ENCODE assay signal across 9 cellular contexts in the genomic region with DNA sequence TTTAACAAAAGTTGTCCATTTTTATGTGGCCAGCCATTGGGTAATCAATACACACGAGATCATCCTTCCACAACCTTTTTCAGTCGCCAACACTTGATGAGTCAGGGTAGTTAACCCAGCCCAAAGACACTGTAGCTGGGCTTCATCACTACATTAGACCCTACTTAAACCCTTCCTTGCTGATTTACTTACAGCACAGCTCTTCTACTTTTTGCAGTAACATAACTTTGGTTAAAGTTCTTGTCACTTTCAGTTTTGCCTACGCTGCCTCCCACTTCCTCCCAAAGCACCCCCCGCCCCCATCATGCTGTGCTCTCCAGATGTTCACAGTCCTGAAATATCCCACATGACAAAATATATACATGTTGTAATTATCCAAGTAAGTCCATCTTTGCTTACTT.
DNase-seq lines count a peak whose midpoint lies in the region; ATAC-seq and TF ChIP-seq lines count a peak whose summit lies in the region.
"Had no signal": no experiment of that assay in that cellular context is flagged by ENCODE, and none has a peak within 500 bp of the region (broad histone marks: within the 10 kb centered on the region; RNA-seq: fewer than 3 reads in every experiment).

No MANE protein-coding gene starts in this region.

- TF ChIP-seq EP300 in suprapubic skin (IDR thresholded peaks at IDR 0.05): no peak

- no peak for TF ChIP-seq CTCF in GM13976 (IDR thresholded peaks at IDR 0.05; ENCODE audit: borderline replicate concordance, control extremely low read depth, extremely low read depth, insufficient read depth, missing control alignments)
- TF ChIP-seq CTCF in HFFc6 (IDR thresholded peaks at IDR 0.05): no peak
- no peak for TF ChIP-seq CTCF in mucosa of descending colon (IDR thresholded peaks at IDR 0.05)
- no peak for TF ChIP-seq CTCF in suprapubic skin (IDR thresholded peaks at IDR 0.05)

- DNase-seq in GM13976 (ENCODE audit: low spot score) (peak; percentile 52), HFFc6 (peak; percentile 49), T-helper 17 cell (no peak), mucosa of descending colon (peak in 1 of 3 donors; percentile 12), NCI-H774 (lab: John Stamatoyannopoulos, UW) (no peak), suprapubic skin (ENCODE audit: low spot score in 2 of 2) (no peak), foreskin melanocyte (no peak), COLO829 (ENCODE audit: low spot score) (no peak)

- no peak overlapping the region for H3K4me3 ChIP-seq in mucosa of descending colon
- H3K4me3 ChIP-seq in suprapubic skin: no peak overlapping the region
- H3K4me3 ChIP-seq: adrenal gland had no signal

- intact Hi-C loops in mucosa of descending colon (cut with DNase I, micrococcal nuclease): no loop called here

- no peak for TF ChIP-seq POLR2A in suprapubic skin (IDR thresholded peaks at IDR 0.05)

- no peak overlapping the region for H3K27ac ChIP-seq in suprapubic skin
- H3K27ac ChIP-seq: adrenal gland had no signal

- H3K9me3 ChIP-seq in T-helper 17 cell (ENCODE audit: control insufficient read depth, low read length, poor library complexity, severe bottlenecking): no peaks in the 10 kb centered on the region
- H3K9me3 ChIP-seq in mucosa of descending colon: no peaks in the 10 kb centered on the region
- H3K9me3 ChIP-seq in suprapubic skin: no peaks in the 10 kb centered on the region
- H3K9me3 ChIP-seq: adrenal gland had no signal

- ATAC-seq in T-helper 17 cell (no peak), mucosa of descending colon (peak; percentile 17)

- H3K4me1 ChIP-seq in mucosa of descending colon (ENCODE audit: low read depth) (no peaks in the 10 kb centered on the region), suprapubic skin (peaks cover 4% of the 10 kb centered on the region)
- H3K4me1 ChIP-seq: adrenal gland had no signal

- H3K9me3 Mint-ChIP-seq in HFFc6: no peaks in the 10 kb centered on the region

- 56% methylated on average over 4 of the region's 4 CpGs for WGBS in suprapubic skin

- no peaks in the 10 kb centered on the region for H3K36me3 Mint-ChIP-seq in HFFc6 (ENCODE audit: low read depth)
- H3K36me3 Mint-ChIP-seq in T-helper 17 cell (ENCODE audit: low read depth): peaks cover 3% of the 10 kb centered on the region

- no peaks in the 10 kb centered on the region for H3K27me3 Mint-ChIP-seq in HFFc6 (ENCODE audit: insufficient read depth)
- peaks cover 20% of the 10 kb centered on the region for H3K27me3 Mint-ChIP-seq in T-helper 17 cell

- H3K36me3 ChIP-seq in mucosa of descending colon (ENCODE audit: low read depth): no peaks in the 10 kb centered on the region
- H3K36me3 ChIP-seq in suprapubic skin: no peaks in the 10 kb centered on the region
- H3K36me3 ChIP-seq: adrenal gland had no signal

- in situ Hi-C loops in GM13976 (cut with MboI; ENCODE audit: low sequenced_read_pairs, unreplicated experiment): no loop called here

- H3K4me1 Mint-ChIP-seq in HFFc6 (ENCODE audit: low read depth) (peaks cover 49% of the 10 kb centered on the region), T-helper 17 cell (peaks cover 7% of the 10 kb centered on the region)

- peak overlapping the region; percentile 88 for H3K27ac Mint-ChIP-seq in HFFc6
- peak overlapping the region; percentile 27 for H3K27ac Mint-ChIP-seq in T-helper 17 cell

- peaks cover 3% of the 10 kb centered on the region for H3K27me3 ChIP-seq in suprapubic skin
- H3K27me3 ChIP-seq: adrenal gland had no signal

- H3K4me3 Mint-ChIP-seq in HFFc6 (peak overlapping the region; percentile 86), T-helper 17 cell (no peak overlapping the region)

Comparison
In these comparisons a context has a peak if more than half of its experiments do, and no peak if none do; other contexts are left out.
1. DNase-seq: peak in GM13976 (single experiment) and HFFc6 (single experiment); none in T-helper 17 cell (0 of 3), NCI-H774 (single experiment), suprapubic skin (0 of 2), foreskin melanocyte (single experiment) and COLO829 (single experiment).